ENCODE assay signal across 1 cellular context in genomic region chr1:168609133-168609715, GRCh38.
TF ChIP-seq lines count a peak whose summit lies in the region.

No MANE protein-coding gene starts in this region.

TF ChIP-seq in PFSK-1, 5 proteins besides CTCF, POLR2A, EP300 and RAD21 (continued from another document):
- TF ChIP-seq REST (IDR thresholded peaks at IDR 0.05; ENCODE audit: insufficient read depth in 1 of 2, low read depth in 2 of 2, low read length in 2 of 2) (peak; percentile 94 to 97), FOXP2 (optimal IDR thresholded peaks at IDR 0.05; ENCODE audit: borderline replicate concordance, extremely low read depth, extremely low read length, insufficient read depth) (no peak), TAF1 (IDR thresholded peaks at IDR 0.05; ENCODE audit: borderline replicate concordance, insufficient read depth, low read length) (peak; percentile 32; the same call in 1 of the 2 replicates)
